Comparison of ENCODE assay signal across 8 cellular contexts in genomic region chr1:202627036-202627435, GRCh38.
DNase-seq lines count a peak whose midpoint lies in the region; ATAC-seq, FAIRE-seq and TF ChIP-seq lines count a peak whose summit lies in the region.
"Not testable (repeated sequence)": the region's sequence is repeated elsewhere in the genome, so short reads cannot be mapped to it uniquely, and the experiment has no call there.

No MANE protein-coding gene starts in this region.

- RAD21 ChIA-PET in GM12878 (lab: Charles Lee; ENCODE audit: unreplicated experiment) = interaction anchor here (1.3 to 2.1 kb wide), 2 partner anchors 27 to 126 kb away, joined by 3 to 8 read pairs; no protein-coding TSS in a partner anchor

- H4K5ac ChIP-seq in IMR-90 (ENCODE audit: low read depth, low read length); mesendoderm (ENCODE audit: low read length): not testable (repeated sequence)

- H2AK9ac ChIP-seq in IMR-90 (replicated peaks; ENCODE audit: low read depth, low read length, poor library complexity) = not testable (repeated sequence)

- H3K4me1 ChIP-seq in IMR-90 (ENCODE audit: control insufficient read depth, insufficient read depth, low read length); mesendoderm (ENCODE audit: control insufficient read depth, low read depth, low read length): not testable (repeated sequence)
- peaks cover 24% of the 10 kb centered on the region for H3K4me1 ChIP-seq in GM12878 (ENCODE audit: control insufficient read depth, insufficient read depth, low read length)
- H3K4me1 ChIP-seq in heart left ventricle = peaks cover 0 to 30% (median 16%) of the 10 kb centered on the region in 12 donors

- H3K79me2 ChIP-seq in GM12878 (ENCODE audit: control insufficient read depth, insufficient read depth, low read length); mesendoderm (ENCODE audit: control insufficient read depth, insufficient read depth, low read length): not testable (repeated sequence)

- not testable (repeated sequence) for H3K18ac ChIP-seq in IMR-90 (ENCODE audit: low read depth, low read length); mesendoderm (ENCODE audit: low read length)

- not testable (repeated sequence) for TF ChIP-seq RAD21 in IMR-90 (IDR thresholded peaks at IDR 0.05; ENCODE audit: low read length); GM12878 (IDR thresholded peaks at IDR 0.05; ENCODE audit: insufficient read depth, low read depth, low read length)

- not testable (repeated sequence) for H3K36me3 ChIP-seq in IMR-90 (ENCODE audit: control insufficient read depth, insufficient read depth, low read length); GM12878 (ENCODE audit: control insufficient read depth in 2 of 2, insufficient read depth in 2 of 2, low read length in 1 of 2); heart left ventricle; mesendoderm (ENCODE audit: control insufficient read depth, insufficient read depth, low read length)

- H3K27ac Mint-ChIP-seq in stimulated activated memory B cell treated with anti-CD40 and anti-IgM and Interleukin-4, amounts not matched to agents 10 μg/mL and 1 μg/mL and 100 μg/mL, for 72 hours = not testable (repeated sequence)

- H2AFZ ChIP-seq in IMR-90 (replicated peaks; ENCODE audit: low read length, poor library complexity); GM12878 (ENCODE audit: control insufficient read depth, low read depth, low read length): not testable (repeated sequence)

- 0 out of 2 replicates have a peak overlapping the region, but pooled peaks have one; percentile 8 for H2BK120ac ChIP-seq in IMR-90 (ENCODE audit: low read depth, low read length)
- not testable (repeated sequence) for H2BK120ac ChIP-seq in mesendoderm (ENCODE audit: low read depth, low read length)

- H3K9me3 Mint-ChIP-seq in stimulated activated memory B cell treated with anti-CD40 and anti-IgM and Interleukin-4, amounts not matched to agents 10 μg/mL and 1 μg/mL and 100 μg/mL, for 72 hours = not testable (repeated sequence)

- not testable (repeated sequence) for H4K8ac ChIP-seq in IMR-90 (ENCODE audit: low read depth in 2 of 2, low read length in 2 of 2); mesendoderm (ENCODE audit: low read depth, low read length)

- not testable (repeated sequence) for H3K4me2 ChIP-seq in IMR-90 (ENCODE audit: low read depth, low read length); GM12878 (ENCODE audit: control insufficient read depth, insufficient read depth); mesendoderm (ENCODE audit: low read length)

- not testable (repeated sequence) for TF ChIP-seq EP300 in GM12878 (IDR thresholded peaks at IDR 0.05; ENCODE audit: borderline replicate concordance in 1 of 2, control insufficient read depth in 1 of 2, low read depth in 2 of 2, low read length in 2 of 2)

- not testable (repeated sequence) for H3K56ac ChIP-seq in IMR-90 (ENCODE audit: extremely low read depth, insufficient read depth, low read length); mesendoderm (ENCODE audit: low read length)

- POLR2A ChIA-PET in IMR-90 (lab: Charles Lee; ENCODE audit: unreplicated experiment) = not testable (repeated sequence)
- POLR2A ChIA-PET in GM12878 (lab: Charles Lee) = interaction anchor here (0.5 kb wide), 1 partner anchor 260 kb away, joined by 3 read pairs; no protein-coding TSS in a partner anchor

- peaks cover 22% of the 10 kb centered on the region for H3K27me3 Mint-ChIP-seq in stimulated activated memory B cell treated with anti-CD40 and anti-IgM and Interleukin-4, amounts not matched to agents 10 μg/mL and 1 μg/mL and 100 μg/mL, for 72 hours

- intact Hi-C loops in IMR-90 (cut with micrococcal nuclease) = loop anchor here (5.0 kb wide), 1 partner anchor 285 kb away; the partner anchor contains the start of gene UBE2T
- intact Hi-C loops in GM12878 (cut with micrococcal nuclease; ENCODE audit: unreplicated experiment) = not testable (repeated sequence)
- intact Hi-C loops in heart left ventricle (cut with DNase I) = loop anchor here in 3 of 10 donors (5.0 to 10.0 kb wide), 2 partner anchors 40 to 282 kb away; partner anchors contain the start of genes PPP1R12B (in 3 of the 3) and UBE2T (in 3 of the 3)

- not testable (repeated sequence) for H3K23ac ChIP-seq in IMR-90 (ENCODE audit: low read depth, low read length); mesendoderm (ENCODE audit: low read length)

- H3K4me1 Mint-ChIP-seq in stimulated activated memory B cell treated with anti-CD40 and anti-IgM and Interleukin-4, amounts not matched to agents 10 μg/mL and 1 μg/mL and 100 μg/mL, for 72 hours = peaks cover 53% of the 10 kb centered on the region

- WGBS in IMR-90 (ENCODE audit: extremely low coverage in 2 of 2, insufficient read length in 1 of 2), 2 experiments = no CpG with 5 or more reads among the region's 7 CpGs
- WGBS in GM12878 (ENCODE audit: insufficient coverage, insufficient replicate concordance, low lambda C conversion rate, missing lambda C conversion rate) = 26% methylated on average over 7 of the region's 7 CpGs
- 23 to 50% (median 38%) methylated on average over 6 to 7 of the region's 7 CpGs for WGBS in heart left ventricle, 4 donors
- no CpG with 5 or more reads among the region's 7 CpGs for WGBS in mesendoderm (ENCODE audit: extremely low coverage, insufficient coverage, low lambda C conversion rate)

- not testable (repeated sequence) for H3K79me1 ChIP-seq in IMR-90 (ENCODE audit: low read depth in 1 of 2, low read length in 2 of 2); mesendoderm (ENCODE audit: low read length)

- H3K4me3 ChIP-seq in IMR-90 (ENCODE audit: insufficient read depth, low read depth, low read length); GM12878; heart left ventricle; mesendoderm (ENCODE audit: low read length): not testable (repeated sequence)

- DNase-seq in COLO668 (lab: John Stamatoyannopoulos, UW; ENCODE audit: unreplicated experiment) (peak; percentile 12), NCI-H2081 (lab: John Stamatoyannopoulos, UW) (peak; percentile 34 to 41), NCI-H748 (lab: John Stamatoyannopoulos, UW; ENCODE audit: unreplicated experiment) (peak; percentile 8), heart left ventricle (peak in 4 of 5 donors; percentile 43 to 74 (median 62)), mesendoderm (peak; percentile 44)
- DNase-seq in IMR-90; GM12878 (ENCODE audit: low read depth, low spot score): not testable (repeated sequence)

- TF ChIP-seq POLR2A in IMR-90 (IDR thresholded peaks at IDR 0.05; ENCODE audit: low read depth, low read length); GM12878 (IDR thresholded peaks at IDR 0.05; ENCODE audit: low read depth, low read length); heart left ventricle (IDR thresholded peaks at IDR 0.05): not testable (repeated sequence)

- H3K27ac ChIP-seq in IMR-90 (ENCODE audit: insufficient read depth, low read length); GM12878 (ENCODE audit: control insufficient read depth, insufficient read depth); mesendoderm (ENCODE audit: low read depth, low read length): not testable (repeated sequence)
- H3K27ac ChIP-seq in heart left ventricle = peak overlapping the region in 4 of 12 donors; percentile 3 to 35 (median 31)

- H3K9ac ChIP-seq in IMR-90 (ENCODE audit: low read depth, low read length); GM12878 (ENCODE audit: control insufficient read depth, insufficient read depth, low read length); mesendoderm (ENCODE audit: low read length): not testable (repeated sequence)

- H3K27me3 ChIP-seq in IMR-90 (ENCODE audit: control insufficient read depth, insufficient read depth, low read length) (peaks cover 14% of the 10 kb centered on the region), heart left ventricle (peaks cover 0 to 64% (median 0%) of the 10 kb centered on the region in 9 donors)
- H3K27me3 ChIP-seq in GM12878 (replicated peaks in 1 of 2; ENCODE audit: control insufficient read depth in 2 of 2, insufficient read depth in 2 of 2, low read length in 1 of 2); mesendoderm (ENCODE audit: insufficient read depth, low read length, poor library complexity): not testable (repeated sequence)

- in situ Hi-C loops in IMR-90 (cut with MboI; ENCODE audit: low sequenced_read_pairs); GM12878 (cut with MboI): not testable (repeated sequence)

- SMC1A ChIA-PET in GM12878 (lab: Charles Lee; ENCODE audit: uncharacterized antibody, unreplicated experiment) = interaction anchor here (1.0 to 1.8 kb wide), 2 partner anchors 40 to 53 kb away, joined by 3 to 4 read pairs; no protein-coding TSS in a partner anchor

- not testable (repeated sequence) for BruUV-seq in IMR-90 (replicated peaks; lab: Mats Ljungman, UMichigan); GM12878 (replicated peaks; lab: Mats Ljungman, UMichigan)

- not testable (repeated sequence) for H2AK5ac ChIP-seq in IMR-90 (ENCODE audit: low read depth, low read length); mesendoderm (ENCODE audit: low read length)

- not testable (repeated sequence) for H2BK15ac ChIP-seq in IMR-90 (ENCODE audit: low read depth, low read length); mesendoderm (replicated peaks; ENCODE audit: low read depth)

- peak overlapping the region; percentile 4 for H3K4me3 Mint-ChIP-seq in stimulated activated memory B cell treated with anti-CD40 and anti-IgM and Interleukin-4, amounts not matched to agents 10 μg/mL and 1 μg/mL and 100 μg/mL, for 72 hours

- not testable (repeated sequence) for H2BK5ac ChIP-seq in IMR-90 (ENCODE audit: low read depth, low read length, poor library complexity, severe bottlenecking); mesendoderm (ENCODE audit: low read length)

- not testable (repeated sequence) for H2BK20ac ChIP-seq in IMR-90 (ENCODE audit: low read depth, low read length)

- not testable (repeated sequence) for H3K36me3 Mint-ChIP-seq in stimulated activated memory B cell treated with anti-CD40 and anti-IgM and Interleukin-4, amounts not matched to agents 10 μg/mL and 1 μg/mL and 100 μg/mL, for 72 hours

- not testable (repeated sequence) for H3K14ac ChIP-seq in IMR-90 (replicated peaks; ENCODE audit: low read depth, low read length)

- not testable (repeated sequence) for TF ChIP-seq CTCF in IMR-90 (conservative IDR thresholded peaks at IDR 0.05; ENCODE audit: low read depth, low read length); GM12878 (IDR thresholded peaks at IDR 0.05 in 2 of 3, conservative IDR thresholded peaks at IDR 0.05 in 1 of 3; ENCODE audit: control insufficient read depth in 2 of 3, extremely low read depth in 1 of 3, insufficient read depth in 1 of 3, low read depth in 3 of 3, low read length in 3 of 3); heart left ventricle (IDR thresholded peaks at IDR 0.05)

- H3K9me3 ChIP-seq in IMR-90 (ENCODE audit: control insufficient read depth, insufficient read depth, low read length); GM12878 (replicated peaks; ENCODE audit: control insufficient read depth, insufficient read depth, low read length); heart left ventricle: not testable (repeated sequence)

- peaks cover 22% of the 10 kb centered on the region for H3K9me1 ChIP-seq in IMR-90 (ENCODE audit: insufficient read depth, low read length)

- CTCF ChIA-PET in IMR-90 (lab: Yijun Ruan, JAX) = not testable (repeated sequence)
- CTCF ChIA-PET in GM12878 (lab: Yijun Ruan, JAX) = interaction anchor here (1.0 to 1.9 kb wide), 6 partner anchors 11 to 125 kb away, joined by 3 to 9 read pairs (median 4); no protein-coding TSS in a partner anchor

- not testable (repeated sequence) for ATAC-seq in IMR-90 (ENCODE audit: low read depth); GM12878
- peak in 1 of 4 donors; percentile 67 for ATAC-seq in heart left ventricle
- peak; percentile 54 for ATAC-seq in stimulated activated memory B cell treated with anti-CD40 and anti-IgM and Interleukin-4, amounts not matched to agents 10 μg/mL and 1 μg/mL and 100 μg/mL, for 72 hours

- FAIRE-seq in GM12878 (lab: Jason Lieb, UNC) = not testable (repeated sequence)

- not testable (repeated sequence) for H3K4ac ChIP-seq in IMR-90 (ENCODE audit: low read depth, low read length); mesendoderm (ENCODE audit: low read depth, low read length)

- not testable (repeated sequence) for H4K20me1 ChIP-seq in IMR-90 (ENCODE audit: insufficient read depth, low read length); GM12878 (ENCODE audit: control insufficient read depth, insufficient read depth)

- dilution Hi-C loops in IMR-90 (cut with HindIII; ENCODE audit: low sequenced_read_pairs, unreplicated experiment) = not testable (repeated sequence)

- not testable (repeated sequence) for H4K91ac ChIP-seq in IMR-90 (ENCODE audit: insufficient read depth, low read depth, low read length)
